ENCODE assay signal across 8 cellular contexts in the genomic region with DNA sequence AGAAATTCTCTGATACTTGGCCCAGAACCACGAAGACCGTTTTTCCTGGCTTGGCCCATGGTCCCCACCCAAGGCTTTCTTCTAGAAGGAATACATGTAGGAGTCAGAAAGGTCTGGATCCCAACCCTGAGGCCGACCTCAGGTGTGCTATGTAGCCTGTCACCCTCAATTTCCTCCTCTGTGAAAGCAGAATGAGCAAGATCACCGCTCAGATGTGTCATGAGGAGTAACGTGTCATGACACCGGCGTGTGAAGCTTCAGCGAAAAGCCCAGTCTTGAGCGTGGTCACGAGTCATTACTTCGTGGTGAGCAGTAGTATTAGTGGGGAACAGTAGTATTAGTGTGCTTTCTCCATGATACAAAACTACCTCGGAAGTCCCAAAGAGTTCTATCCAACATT.
DNase-seq lines count a peak whose midpoint lies in the region; ATAC-seq and FAIRE-seq lines count a peak whose summit lies in the region.
"Had no signal": no experiment of that assay in that cellular context is flagged by ENCODE, and none has a peak within 500 bp of the region (broad histone marks: within the 10 kb centered on the region; RNA-seq: fewer than 3 reads in every experiment).

No MANE protein-coding gene starts in this region.

- H3K27me3 Mint-ChIP-seq in activated T-helper 1 cell treated with anti-CD3 and anti-CD28 coated beads, Interleukin-12 subunit alpha, Interleukin-12 subunit beta, Interleukin-2, Interleukin-4 antibody, amounts not matched to agents 30 ng/mL and 10 ng/mL and 1 ng/mL, durations not matched to agents 14 hours and 24 hours and 36 hours (ENCODE audit: insufficient read depth): peaks cover 5% of the 10 kb centered on the region

- H3K9me3 Mint-ChIP-seq in activated T-helper 1 cell treated with anti-CD3 and anti-CD28 coated beads, Interleukin-12 subunit alpha, Interleukin-12 subunit beta, Interleukin-2, Interleukin-4 antibody, amounts not matched to agents 30 ng/mL and 10 ng/mL and 1 ng/mL, durations not matched to agents 14 hours and 24 hours and 36 hours: no peaks in the 10 kb centered on the region

- peaks cover 25% of the 10 kb centered on the region for H3K4me1 Mint-ChIP-seq in activated T-helper 1 cell treated with anti-CD3 and anti-CD28 coated beads, Interleukin-12 subunit alpha, Interleukin-12 subunit beta, Interleukin-2, Interleukin-4 antibody, amounts not matched to agents 30 ng/mL and 10 ng/mL and 1 ng/mL, durations not matched to agents 14 hours and 24 hours and 36 hours (ENCODE audit: low read depth)

- peak; percentile 30 for ATAC-seq in GM18858 (IDR thresholded peaks at IDR 0.05; ENCODE audit: unreplicated experiment)
- peak; percentile 48 for ATAC-seq in HG02610 (IDR thresholded peaks at IDR 0.05; ENCODE audit: unreplicated experiment)

- intact Hi-C loops in activated T-helper 1 cell treated with anti-CD3 and anti-CD28 coated beads, Interleukin-12 subunit alpha, Interleukin-12 subunit beta, Interleukin-2, Interleukin-4 antibody, amounts not matched to agents 30 ng/mL and 10 ng/mL and 1 ng/mL, durations not matched to agents 14 hours and 24 hours and 36 hours (cut with micrococcal nuclease): loop anchor here (1.0 to 10.0 kb wide), 5 partner anchors 13 to 549 kb away; partner anchors contain the start of gene MALT1

- no peak for FAIRE-seq in frontal cortex (lab: Jason Lieb, UNC)
- FAIRE-seq: HTR-8/SVneo had no signal

- DNase-seq in activated T-helper 1 cell treated with anti-CD3 and anti-CD28 coated beads, Interleukin-12 subunit alpha, Interleukin-12 subunit beta, Interleukin-2, Interleukin-4 antibody, amounts not matched to agents 30 ng/mL and 10 ng/mL and 1 ng/mL, durations not matched to agents 14 hours and 24 hours and 36 hours (ENCODE audit: low spot score): no peak
- DNase-seq in stimulated activated CD4-positive, alpha-beta T cell treated with anti-CD3 and anti-CD28 coated beads, Interleukin-2, amount 100 ng/mL, for 48 hours: peak; percentile 38 to 51
- DNase-seq in frontal cortex (ENCODE audit: low spot score in 2 of 2) (no peak), globus pallidus (ENCODE audit: low spot score) (no peak)
- no peak for DNase-seq in activated CD4-positive, alpha-beta T cell treated with anti-CD3 and anti-CD28 coated beads, Interleukin-2, amount 50 U/mL, for 1 hour

- no peaks in the 10 kb centered on the region for H3K36me3 Mint-ChIP-seq in activated T-helper 1 cell treated with anti-CD3 and anti-CD28 coated beads, Interleukin-12 subunit alpha, Interleukin-12 subunit beta, Interleukin-2, Interleukin-4 antibody, amounts not matched to agents 30 ng/mL and 10 ng/mL and 1 ng/mL, durations not matched to agents 14 hours and 24 hours and 36 hours (ENCODE audit: low read depth)

- H3K27ac Mint-ChIP-seq in activated T-helper 1 cell treated with anti-CD3 and anti-CD28 coated beads, Interleukin-12 subunit alpha, Interleukin-12 subunit beta, Interleukin-2, Interleukin-4 antibody, amounts not matched to agents 30 ng/mL and 10 ng/mL and 1 ng/mL, durations not matched to agents 14 hours and 24 hours and 36 hours: peak overlapping the region; percentile 5

- no peak overlapping the region for H3K4me3 Mint-ChIP-seq in activated T-helper 1 cell treated with anti-CD3 and anti-CD28 coated beads, Interleukin-12 subunit alpha, Interleukin-12 subunit beta, Interleukin-2, Interleukin-4 antibody, amounts not matched to agents 30 ng/mL and 10 ng/mL and 1 ng/mL, durations not matched to agents 14 hours and 24 hours and 36 hours

Comparison
In these comparisons a context has a peak if more than half of its experiments do, and no peak if none do; other contexts are left out.
1. DNase-seq: peak in stimulated activated CD4-positive, alpha-beta T cell treated with anti-CD3 and anti-CD28 coated beads, Interleukin-2, amount 100 ng/mL, for 48 hours (2 of 2); none in activated T-helper 1 cell treated with anti-CD3 and anti-CD28 coated beads, Interleukin-12 subunit alpha, Interleukin-12 subunit beta, Interleukin-2, Interleukin-4 antibody, amounts not matched to agents 30 ng/mL and 10 ng/mL and 1 ng/mL, durations not matched to agents 14 hours and 24 hours and 36 hours (single experiment), frontal cortex (0 of 2), globus pallidus (single experiment) and activated CD4-positive, alpha-beta T cell treated with anti-CD3 and anti-CD28 coated beads, Interleukin-2, amount 50 U/mL, for 1 hour (single experiment).